Comparison of ENCODE assay signal across 11 cellular contexts in genomic region chr15:92889390-92890113, GRCh38. TPM values are rescaled to one million over a fixed set of nuclear protein-coding genes. Genes with fewer than 3 reads are reported as not detected.
DNase-seq lines count a peak whose midpoint lies in the region; ATAC-seq and TF ChIP-seq lines count a peak whose summit lies in the region.
"Had no signal": no experiment of that assay in that cellular context is flagged by ENCODE, and none has a peak within 500 bp of the region (broad histone marks: within the 10 kb centered on the region; RNA-seq: fewer than 3 reads in every experiment).

No MANE protein-coding gene starts in this region.

- H3K9me3 ChIP-seq in lower lobe of right lung (no peaks in the 10 kb centered on the region), tibial artery (no peaks in the 10 kb centered on the region)

- intact Hi-C loops in activated naive CD4-positive, alpha-beta T cell treated with anti-CD3 and anti-CD28 coated beads for 36 hours (cut with micrococcal nuclease) = loop anchor here (1.0 kb wide), 1 partner anchor 11 kb away; the partner anchor contains the start of gene CHD2
- intact Hi-C loops in lower lobe of right lung (cut with DNase I) (no loop called here), tibial artery (cut with DNase I; ENCODE audit: low total_unique reads) (no loop called here), sciatic nerve (cut with DNase I) (no loop called here)

- H3K4me3 ChIP-seq in lower lobe of right lung (no peak overlapping the region), tibial artery (no peak overlapping the region)
- H3K4me3 ChIP-seq: lung had no signal

- H3K27ac Mint-ChIP-seq in activated naive CD4-positive, alpha-beta T cell treated with anti-CD3 and anti-CD28 coated beads for 36 hours = peak overlapping the region; percentile 92
- H3K27ac Mint-ChIP-seq in activated naive CD4-positive, alpha-beta T cell treated with anti-CD3 and anti-CD28 coated beads, Interleukin-2, amount 50 U/mL, for 72 hours = peak overlapping the region; percentile 84 to 96

- TF ChIP-seq CTCF in lower lobe of right lung (IDR thresholded peaks at IDR 0.05) = no peak
- no peak for TF ChIP-seq CTCF in tibial artery (IDR thresholded peaks at IDR 0.05)
- TF ChIP-seq CTCF in foreskin keratinocyte (conservative IDR thresholded peaks at IDR 0.05) = no peak

- peak overlapping the region; percentile 99 for H3K27ac ChIP-seq in lower lobe of right lung
- H3K27ac ChIP-seq in tibial artery = peak overlapping the region; percentile 9 to 100
- no peak overlapping the region for H3K27ac ChIP-seq in foreskin keratinocyte

- peaks cover 82% of the 10 kb centered on the region for H3K36me3 Mint-ChIP-seq in activated naive CD4-positive, alpha-beta T cell treated with anti-CD3 and anti-CD28 coated beads for 36 hours (ENCODE audit: low read depth)
- H3K36me3 Mint-ChIP-seq in activated naive CD4-positive, alpha-beta T cell treated with anti-CD3 and anti-CD28 coated beads, Interleukin-2, amount 50 U/mL, for 72 hours = peaks cover 39 to 93% of the 10 kb centered on the region in 2 donors

- H3K4me1 ChIP-seq in lower lobe of right lung (peaks cover 72% of the 10 kb centered on the region), tibial artery (peaks cover 0 to 73% (median 28%) of the 10 kb centered on the region in 4 donors), foreskin keratinocyte (peaks cover 36% of the 10 kb centered on the region)

- CTCF ChIA-PET in activated naive CD4-positive, alpha-beta T cell treated with anti-CD3 and anti-CD28 coated beads for 36 hours (lab: Charles Lee) = interaction anchor here (0.6 to 2.1 kb wide), 7 partner anchors 11 to 91 kb away, joined by 3 to 8 read pairs (median 5); partner anchors contain the start of gene CHD2

- no peaks in the 10 kb centered on the region for H3K27me3 Mint-ChIP-seq in activated naive CD4-positive, alpha-beta T cell treated with anti-CD3 and anti-CD28 coated beads for 36 hours (ENCODE audit: low read depth)

- H3K4me3 Mint-ChIP-seq in activated naive CD4-positive, alpha-beta T cell treated with anti-CD3 and anti-CD28 coated beads for 36 hours = peak overlapping the region; percentile 65

- DNase-seq in activated naive CD4-positive, alpha-beta T cell treated with anti-CD3 and anti-CD28 coated beads for 36 hours = no peak
- DNase-seq in activated naive CD4-positive, alpha-beta T cell (lab: John Stamatoyannopoulos, UW) = no peak
- no peak for DNase-seq in activated naive CD4-positive, alpha-beta T cell treated with anti-CD3 and anti-CD28 coated beads, Interleukin-2, amount 50 U/mL, for 72 hours (ENCODE audit: low spot score in 2 of 2)
- DNase-seq in lower lobe of right lung = no peak
- no peak for DNase-seq in tibial artery
- no peak for DNase-seq in stimulated activated CD4-positive, alpha-beta T cell treated with anti-CD3 and anti-CD28 coated beads, Interleukin-4, amount 100 ng/mL, for 1 hour
- DNase-seq in foreskin keratinocyte = no peak
- no peak for DNase-seq in sciatic nerve (ENCODE audit: low spot score)
- DNase-seq: H7, NCI-H524 had no signal

- no peaks in the 10 kb centered on the region for H3K27me3 ChIP-seq in lower lobe of right lung (ENCODE audit: low read depth)
- no peaks in the 10 kb centered on the region for H3K27me3 ChIP-seq in tibial artery
- H3K27me3 ChIP-seq in foreskin keratinocyte = no peaks in the 10 kb centered on the region

- peak; percentile 76 to 86 for ATAC-seq in activated naive CD4-positive, alpha-beta T cell treated with anti-CD3 and anti-CD28 coated beads, Interleukin-2, amount 50 U/mL, for 72 hours
- no peak for ATAC-seq in lower lobe of right lung
- ATAC-seq in foreskin keratinocyte = no peak
- no peak for ATAC-seq in sciatic nerve

- H3K9me3 Mint-ChIP-seq in activated naive CD4-positive, alpha-beta T cell treated with anti-CD3 and anti-CD28 coated beads for 36 hours = no peaks in the 10 kb centered on the region
- H3K9me3 Mint-ChIP-seq in activated naive CD4-positive, alpha-beta T cell treated with anti-CD3 and anti-CD28 coated beads, Interleukin-2, amount 50 U/mL, for 72 hours = no peaks in the 10 kb centered on the region

- peaks cover 89% of the 10 kb centered on the region for H3K36me3 ChIP-seq in lower lobe of right lung
- peaks cover 62 to 72% (median 65%) of the 10 kb centered on the region in 3 donors for H3K36me3 ChIP-seq in tibial artery

- H3K4me1 Mint-ChIP-seq in activated naive CD4-positive, alpha-beta T cell treated with anti-CD3 and anti-CD28 coated beads for 36 hours (ENCODE audit: low read depth) = peaks cover 65% of the 10 kb centered on the region

RNA-seq across cellular contexts. Expression of gene CHD2, which starts 10.6 kb away (rescaled TPM):
- total RNA-seq in activated naive CD4-positive, alpha-beta T cell treated with anti-CD3 and anti-CD28 coated beads for 36 hours = 100 to 1,000 TPM; 164 to 185 TPM
- 100 to 1,000 TPM; 187 to 214 TPM for total RNA-seq in activated naive CD4-positive, alpha-beta T cell treated with anti-CD3 and anti-CD28 coated beads, Interleukin-2, amount 50 U/mL, for 72 hours
- total RNA-seq in lower lobe of right lung (158 TPM), foreskin keratinocyte (43.6 and 57.5 TPM in 2 replicates), sciatic nerve (167 TPM)
- polyA plus RNA-seq in foreskin keratinocyte = 12.9 and 13.7 TPM in 2 replicates

Comparison
In these comparisons a context has a peak if more than half of its experiments do, and no peak if none do; other contexts are left out.
1. ATAC-seq: peak in activated naive CD4-positive, alpha-beta T cell treated with anti-CD3 and anti-CD28 coated beads, Interleukin-2, amount 50 U/mL, for 72 hours (2 of 2); none in lower lobe of right lung (0 of 2), foreskin keratinocyte (single experiment) and sciatic nerve (single experiment).